In the genomic region with DNA sequence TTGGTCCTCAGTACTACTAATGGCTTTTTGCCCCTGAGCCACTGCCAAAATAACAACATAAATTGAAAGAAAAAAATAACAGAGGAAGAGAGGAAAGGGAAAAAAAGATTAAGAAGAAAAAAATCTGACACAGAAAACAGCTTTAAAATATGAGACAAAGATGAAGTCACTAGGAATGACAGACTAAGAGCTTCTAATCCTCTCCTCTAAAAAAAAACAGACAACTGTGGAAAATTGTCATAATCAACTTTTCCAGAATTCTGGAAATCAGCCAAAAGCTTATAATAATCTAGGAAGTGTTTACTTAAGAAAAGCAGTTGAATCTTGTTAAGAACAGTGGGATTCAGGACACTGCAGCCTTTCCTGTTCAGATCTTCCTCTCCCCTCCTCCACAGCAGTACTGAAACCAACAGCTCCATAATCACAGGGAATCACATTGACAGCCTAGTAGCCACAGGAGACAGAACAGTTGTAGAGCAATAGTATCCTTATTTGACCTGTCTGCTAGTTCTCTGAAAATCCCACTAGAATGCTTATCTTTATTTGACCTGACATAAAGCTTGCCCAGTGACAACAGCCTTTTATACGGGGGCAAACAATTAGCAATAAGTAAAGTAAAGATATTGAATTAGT, we compare ENCODE assay signal across 1 cellular context.
TF ChIP-seq lines count a peak whose summit lies in the region.

No MANE protein-coding gene starts in this region.

TF ChIP-seq in WTC11, 78 proteins besides CTCF, POLR2A, EP300 and RAD21 (continued from another document):
- TF ChIP-seq, protein P1, sequence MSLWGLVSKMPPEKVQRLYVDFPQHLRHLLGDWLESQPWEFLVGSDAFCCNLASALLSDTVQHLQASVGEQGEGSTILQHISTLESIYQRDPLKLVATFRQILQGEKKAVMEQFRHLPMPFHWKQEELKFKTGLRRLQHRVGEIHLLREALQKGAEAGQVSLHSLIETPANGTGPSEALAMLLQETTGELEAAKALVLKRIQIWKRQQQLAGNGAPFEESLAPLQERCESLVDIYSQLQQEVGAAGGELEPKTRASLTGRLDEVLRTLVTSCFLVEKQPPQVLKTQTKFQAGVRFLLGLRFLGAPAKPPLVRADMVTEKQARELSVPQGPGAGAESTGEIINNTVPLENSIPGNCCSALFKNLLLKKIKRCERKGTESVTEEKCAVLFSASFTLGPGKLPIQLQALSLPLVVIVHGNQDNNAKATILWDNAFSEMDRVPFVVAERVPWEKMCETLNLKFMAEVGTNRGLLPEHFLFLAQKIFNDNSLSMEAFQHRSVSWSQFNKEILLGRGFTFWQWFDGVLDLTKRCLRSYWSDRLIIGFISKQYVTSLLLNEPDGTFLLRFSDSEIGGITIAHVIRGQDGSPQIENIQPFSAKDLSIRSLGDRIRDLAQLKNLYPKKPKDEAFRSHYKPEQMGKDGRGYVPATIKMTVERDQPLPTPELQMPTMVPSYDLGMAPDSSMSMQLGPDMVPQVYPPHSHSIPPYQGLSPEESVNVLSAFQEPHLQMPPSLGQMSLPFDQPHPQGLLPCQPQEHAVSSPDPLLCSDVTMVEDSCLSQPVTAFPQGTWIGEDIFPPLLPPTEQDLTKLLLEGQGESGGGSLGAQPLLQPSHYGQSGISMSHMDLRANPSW (CRISPR knock-in tag; conservative IDR thresholded peaks at IDR 0.05; ENCODE audit: low read depth): no peak
- TF ChIP-seq NFATC4 (CRISPR knock-in tag; IDR thresholded peaks at IDR 0.05): no peak
- TF ChIP-seq ELF4 (CRISPR knock-in tag; IDR thresholded peaks at IDR 0.05; ENCODE audit: low read depth): no peak
- TF ChIP-seq, protein P2, sequence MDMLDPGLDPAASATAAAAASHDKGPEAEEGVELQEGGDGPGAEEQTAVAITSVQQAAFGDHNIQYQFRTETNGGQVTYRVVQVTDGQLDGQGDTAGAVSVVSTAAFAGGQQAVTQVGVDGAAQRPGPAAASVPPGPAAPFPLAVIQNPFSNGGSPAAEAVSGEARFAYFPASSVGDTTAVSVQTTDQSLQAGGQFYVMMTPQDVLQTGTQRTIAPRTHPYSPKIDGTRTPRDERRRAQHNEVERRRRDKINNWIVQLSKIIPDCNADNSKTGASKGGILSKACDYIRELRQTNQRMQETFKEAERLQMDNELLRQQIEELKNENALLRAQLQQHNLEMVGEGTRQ (CRISPR knock-in tag; IDR thresholded peaks at IDR 0.05): no peak
- TF ChIP-seq, protein P3, sequence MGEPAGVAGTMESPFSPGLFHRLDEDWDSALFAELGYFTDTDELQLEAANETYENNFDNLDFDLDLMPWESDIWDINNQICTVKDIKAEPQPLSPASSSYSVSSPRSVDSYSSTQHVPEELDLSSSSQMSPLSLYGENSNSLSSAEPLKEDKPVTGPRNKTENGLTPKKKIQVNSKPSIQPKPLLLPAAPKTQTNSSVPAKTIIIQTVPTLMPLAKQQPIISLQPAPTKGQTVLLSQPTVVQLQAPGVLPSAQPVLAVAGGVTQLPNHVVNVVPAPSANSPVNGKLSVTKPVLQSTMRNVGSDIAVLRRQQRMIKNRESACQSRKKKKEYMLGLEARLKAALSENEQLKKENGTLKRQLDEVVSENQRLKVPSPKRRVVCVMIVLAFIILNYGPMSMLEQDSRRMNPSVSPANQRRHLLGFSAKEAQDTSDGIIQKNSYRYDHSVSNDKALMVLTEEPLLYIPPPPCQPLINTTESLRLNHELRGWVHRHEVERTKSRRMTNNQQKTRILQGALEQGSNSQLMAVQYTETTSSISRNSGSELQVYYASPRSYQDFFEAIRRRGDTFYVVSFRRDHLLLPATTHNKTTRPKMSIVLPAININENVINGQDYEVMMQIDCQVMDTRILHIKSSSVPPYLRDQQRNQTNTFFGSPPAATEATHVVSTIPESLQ (CRISPR knock-in tag; IDR thresholded peaks at IDR 0.05): no peak
- no peak for TF ChIP-seq TP53 (CRISPR knock-in tag; IDR thresholded peaks at IDR 0.05)
- TF ChIP-seq, protein P4, sequence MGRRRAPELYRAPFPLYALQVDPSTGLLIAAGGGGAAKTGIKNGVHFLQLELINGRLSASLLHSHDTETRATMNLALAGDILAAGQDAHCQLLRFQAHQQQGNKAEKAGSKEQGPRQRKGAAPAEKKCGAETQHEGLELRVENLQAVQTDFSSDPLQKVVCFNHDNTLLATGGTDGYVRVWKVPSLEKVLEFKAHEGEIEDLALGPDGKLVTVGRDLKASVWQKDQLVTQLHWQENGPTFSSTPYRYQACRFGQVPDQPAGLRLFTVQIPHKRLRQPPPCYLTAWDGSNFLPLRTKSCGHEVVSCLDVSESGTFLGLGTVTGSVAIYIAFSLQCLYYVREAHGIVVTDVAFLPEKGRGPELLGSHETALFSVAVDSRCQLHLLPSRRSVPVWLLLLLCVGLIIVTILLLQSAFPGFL (CRISPR knock-in tag; IDR thresholded peaks at IDR 0.05; ENCODE audit: borderline replicate concordance): no peak
TF ChIP-seq in WTC11: peak in this region for 0.
